25 cellular contexts compared by ENCODE assay signal in genomic region chr2:152016175-152017120, GRCh38.
DNase-seq lines count a peak whose midpoint lies in the region; ATAC-seq, FAIRE-seq and TF ChIP-seq lines count a peak whose summit lies in the region.
"Had no signal": no experiment of that assay in that cellular context is flagged by ENCODE, and none has a peak within 500 bp of the region (broad histone marks: within the 10 kb centered on the region; RNA-seq: fewer than 3 reads in every experiment).

No MANE protein-coding gene starts in this region.

- H3K4me1 ChIP-seq in HepG2 (ENCODE audit: insufficient read depth, low read length) = peaks cover 23% of the 10 kb centered on the region
- no peaks in the 10 kb centered on the region for H3K4me1 ChIP-seq in right lobe of liver
- H3K4me1 ChIP-seq in K562 (replicated peaks in 1 of 2; ENCODE audit: control insufficient read depth in 2 of 2, insufficient read depth in 2 of 2, low read length in 2 of 2) = no peaks in the 10 kb centered on the region
- H3K4me1 ChIP-seq: A549; BLaER1 treated with 17β-estradiol and CSF1 and Interleukin-3, amounts not matched to agents 10 nM and 100 nM had no signal

- H4K20me1 ChIP-seq in HepG2 (ENCODE audit: insufficient read depth, low read length) = no peaks in the 10 kb centered on the region
- H4K20me1 ChIP-seq in K562 (replicated peaks; ENCODE audit: control insufficient read depth, insufficient read depth, low read length) = no peaks in the 10 kb centered on the region
- no peaks in the 10 kb centered on the region for H4K20me1 ChIP-seq in neural cell (ENCODE audit: insufficient read depth)
- H4K20me1 ChIP-seq: BLaER1 treated with 17β-estradiol and CSF1 and Interleukin-3, amounts not matched to agents 10 nM and 100 nM had no signal

- FAIRE-seq in HepG2 (lab: Jason Lieb, UNC) (no peak), K562 (lab: Jason Lieb, UNC) (no peak)
- FAIRE-seq: A549, GM12878, GM18507 had no signal

- POLR2A ChIA-PET in HepG2 (lab: Yijun Ruan, JAX) (no interaction called here), K562 (lab: Yijun Ruan, JAX) (no interaction called here)

- DNase-seq in HepG2 (ENCODE audit: low spot score) = peak; percentile 75
- no peak for DNase-seq in right lobe of liver
- DNase-seq in NCI-H2227 (lab: John Stamatoyannopoulos, UW; ENCODE audit: unreplicated experiment) = peak; percentile 32
- no peak for DNase-seq in K562 (ENCODE audit: extremely low read depth in 1 of 4, low spot score in 3 of 4)
- DNase-seq in NCI-H2196 (lab: John Stamatoyannopoulos, UW; ENCODE audit: unreplicated experiment) = no peak
- DNase-seq: AML-193; CD4-positive, alpha-beta T cell; CD8-positive, alpha-beta T cell; COR-L47; DMS 273 treated with DMSO at 0.1 percent for 48 hours; DMS153; DMS53; DMS79; DND-41; EL; GDM1 had no signal

- H3K4me3 ChIP-seq in HepG2 (replicated peaks in 1 of 3; ENCODE audit: insufficient read depth in 1 of 3, low read depth in 2 of 3, low read length in 3 of 3) (no peak overlapping the region), right lobe of liver (no peak overlapping the region), K562 (no peak overlapping the region), neural cell (ENCODE audit: low read length) (peak overlapping the region; percentile 56)
- H3K4me3 ChIP-seq: A549; BLaER1 treated with 17β-estradiol and CSF1 and Interleukin-3, amounts not matched to agents 10 nM and 100 nM; GM12878 had no signal

- H3F3A ChIP-seq in neural cell (ENCODE audit: insufficient read depth, low read length, poor library complexity, severe bottlenecking) = no peaks in the 10 kb centered on the region

- CTCF ChIA-PET in HepG2 (lab: Yijun Ruan, JAX; ENCODE audit: low intra/inter-chr PET ratio, low total read pairs) (no interaction called here), K562 (lab: Yijun Ruan, JAX; ENCODE audit: low intra/inter-chr PET ratio) (no interaction called here)

- H3K9ac ChIP-seq in HepG2 (ENCODE audit: insufficient read depth, low read depth, low read length) (no peak overlapping the region), K562 (ENCODE audit: insufficient read depth in 1 of 2, low read depth in 2 of 2, low read length in 2 of 2) (no peak overlapping the region), neural cell (ENCODE audit: low read length) (peak overlapping the region; percentile 56)
- H3K9ac ChIP-seq: BLaER1 treated with 17β-estradiol and CSF1 and Interleukin-3, amounts not matched to agents 10 nM and 100 nM had no signal

- TF ChIP-seq RAD21 in HepG2 (CRISPR knock-in tag; IDR thresholded peaks at IDR 0.05) (no peak), K562 (CRISPR knock-in tag; conservative IDR thresholded peaks at IDR 0.05 in 1 of 2, IDR thresholded peaks at IDR 0.05 in 1 of 2) (no peak), neural cell (conservative IDR thresholded peaks at IDR 0.05) (no peak)

- H3K36me3 ChIP-seq in HepG2 (replicated peaks in 1 of 2; ENCODE audit: control insufficient read depth in 1 of 2, insufficient read depth in 2 of 2, low read length in 2 of 2) (no peaks in the 10 kb centered on the region), right lobe of liver (no peaks in the 10 kb centered on the region), K562 (ENCODE audit: control insufficient read depth, insufficient read depth, low read length) (no peaks in the 10 kb centered on the region), neural cell (ENCODE audit: insufficient read depth, low read length) (no peaks in the 10 kb centered on the region)
- H3K36me3 ChIP-seq: BLaER1 treated with 17β-estradiol and CSF1 and Interleukin-3, amounts not matched to agents 10 nM and 100 nM had no signal

- intact Hi-C loops in HepG2 (cut with micrococcal nuclease; ENCODE audit: unreplicated experiment) = loop anchor here (5.0 kb wide), 1 partner anchor 384 kb away; no protein-coding TSS in a partner anchor
- intact Hi-C loops in right lobe of liver (cut with DNase I) = no loop called here
- intact Hi-C loops in K562 (cut with micrococcal nuclease) = no loop called here

- TF ChIP-seq POLR2A in HepG2 (IDR thresholded peaks at IDR 0.05; ENCODE audit: insufficient read depth in 1 of 2, low read depth in 2 of 2, low read length in 2 of 2) (no peak), right lobe of liver (IDR thresholded peaks at IDR 0.05) (no peak), K562 (conservative IDR thresholded peaks at IDR 0.05) (no peak)

- under 1% methylated on average over 7 of the region's 7 CpGs for WGBS in HepG2 (ENCODE audit: low lambda C conversion rate)
- 26% methylated on average over 7 of the region's 7 CpGs for WGBS in right lobe of liver (ENCODE audit: insufficient coverage, low coverage, low lambda C conversion rate, missing lambda C conversion rate)
- 1% methylated on average over 7 of the region's 7 CpGs for WGBS in K562 (ENCODE audit: insufficient coverage, low coverage, missing lambda C conversion rate)

- H3K9me3 ChIP-seq in HepG2 (ENCODE audit: low read length) (no peaks in the 10 kb centered on the region), right lobe of liver (no peaks in the 10 kb centered on the region), K562 (replicated peaks; ENCODE audit: control insufficient read depth, insufficient read depth, low read depth, low read length) (no peaks in the 10 kb centered on the region), neural cell (ENCODE audit: low read length) (no peaks in the 10 kb centered on the region)
- H3K9me3 ChIP-seq: A549; BLaER1 treated with 17β-estradiol and CSF1 and Interleukin-3, amounts not matched to agents 10 nM and 100 nM had no signal

- TF ChIP-seq EP300 in HepG2 (IDR thresholded peaks at IDR 0.05; ENCODE audit: low read depth in 2 of 2, low read length in 2 of 2) (peak; percentile 73 to 75; a peak in 3 of 4 replicates), HepG2 (CRISPR knock-in tag; IDR thresholded peaks at IDR 0.05; ENCODE audit: borderline replicate concordance) (0 out of 2 replicates have a peak, but pooled peaks have one; percentile 13), K562 (IDR thresholded peaks at IDR 0.05; ENCODE audit: low read length) (no peak), neural cell (conservative IDR thresholded peaks at IDR 0.05; ENCODE audit: poor library complexity, severe bottlenecking) (peak; percentile 63)

- no peak overlapping the region for H2AFZ ChIP-seq in HepG2 (ENCODE audit: low read length)
- no peak overlapping the region for H2AFZ ChIP-seq in K562 (ENCODE audit: low read depth, low read length)
- peak overlapping the region; percentile 4 for H2AFZ ChIP-seq in neural cell (ENCODE audit: low read depth, low read length)

- no peaks in the 10 kb centered on the region for H3K27me3 ChIP-seq in HepG2 (ENCODE audit: control insufficient read depth in 1 of 2, insufficient read depth in 2 of 2, low read length in 2 of 2)
- H3K27me3 ChIP-seq in right lobe of liver = no peaks in the 10 kb centered on the region
- peaks cover 13 to 18% of the 10 kb centered on the region in 2 experiments for H3K27me3 ChIP-seq in K562 (ENCODE audit: control insufficient read depth in 2 of 2, insufficient read depth in 2 of 2, low read length in 2 of 2)
- H3K27me3 ChIP-seq in neural cell (ENCODE audit: insufficient read depth, low read depth, low read length) = no peaks in the 10 kb centered on the region
- H3K27me3 ChIP-seq: BLaER1 treated with 17β-estradiol and CSF1 and Interleukin-3, amounts not matched to agents 10 nM and 100 nM had no signal

- BruUV-seq in HepG2 (replicated peaks; lab: Mats Ljungman, UMichigan) (no TSS peak), K562 (replicated peaks; lab: Mats Ljungman, UMichigan) (no TSS peak)

- no peaks in the 10 kb centered on the region for H3K9me1 ChIP-seq in K562 (ENCODE audit: control insufficient read depth, insufficient read depth, low read length)

- no peak for TF ChIP-seq CTCF in HepG2 (CRISPR knock-in tag; IDR thresholded peaks at IDR 0.05)
- no peak for TF ChIP-seq CTCF in right lobe of liver (IDR thresholded peaks at IDR 0.05)
- no peak for TF ChIP-seq CTCF in K562 (IDR thresholded peaks at IDR 0.05 in 2 of 3, conservative IDR thresholded peaks at IDR 0.05 in 1 of 3; ENCODE audit: insufficient read depth in 2 of 3, low read depth in 1 of 3, low read length in 3 of 3)
- TF ChIP-seq CTCF in neural cell (IDR thresholded peaks at IDR 0.05; ENCODE audit: poor library complexity, severe bottlenecking) = no peak

- in situ Hi-C loops in HepG2 (cut with HindIII; ENCODE audit: extremely low pct_ligation_motif_present, low pct_unique_long_range_greater_than_20kb) (loop anchor here (25.0 kb wide), 1 partner anchor 379 kb away; no protein-coding TSS in a partner anchor), K562 (cut with MboI) (loop anchor here (25.0 kb wide), 1 partner anchor 404 kb away; no protein-coding TSS in a partner anchor)

- ATAC-seq in HepG2 (peak; percentile 73), right lobe of liver (no peak), K562 (no peak), HG02840 (IDR thresholded peaks at IDR 0.05; ENCODE audit: low FRiP score, unreplicated experiment) (no peak), HG02642 (IDR thresholded peaks at IDR 0.05; ENCODE audit: poor library complexity, unreplicated experiment) (no peak)
- ATAC-seq: CD8-positive, alpha-beta T cell; GM12878 had no signal

- H3K4me2 ChIP-seq in HepG2 (ENCODE audit: low read depth, low read length) = peak overlapping the region; percentile 48
- no peak overlapping the region for H3K4me2 ChIP-seq in K562 (ENCODE audit: insufficient read depth, low read length)
- peak overlapping the region; percentile 72 for H3K4me2 ChIP-seq in neural cell (ENCODE audit: low read length)
- H3K4me2 ChIP-seq: A549; BLaER1 treated with 17β-estradiol and CSF1 and Interleukin-3, amounts not matched to agents 10 nM and 100 nM had no signal

- H3K27ac ChIP-seq in HepG2 (ENCODE audit: extremely low read length, insufficient read depth, low read length) (no peak overlapping the region), right lobe of liver (no peak overlapping the region), K562 (ENCODE audit: extremely low read depth, low read depth, low read length) (no peak overlapping the region), neural cell (ENCODE audit: low read length) (peak overlapping the region; percentile 89)
- H3K27ac ChIP-seq: 22Rv1; A549; BLaER1 treated with 17β-estradiol and CSF1 and Interleukin-3, amounts not matched to agents 10 nM and 100 nM; C4-2B had no signal

- H3K79me2 ChIP-seq in HepG2 (ENCODE audit: insufficient read depth, low read length) = no peaks in the 10 kb centered on the region
- no peaks in the 10 kb centered on the region for H3K79me2 ChIP-seq in K562 (ENCODE audit: control insufficient read depth, insufficient read depth, low read length)
- no peaks in the 10 kb centered on the region for H3K79me2 ChIP-seq in neural cell (replicated peaks; ENCODE audit: insufficient read depth, low read length)

- no peaks in the 10 kb centered on the region for H3K9me2 ChIP-seq in neural cell (ENCODE audit: insufficient read depth, low read length)

TF ChIP-seq in HepG2, 621 proteins besides CTCF, POLR2A, EP300 and RAD21 (continues in another document):
- TF ChIP-seq TOE1 (CRISPR knock-in tag; IDR thresholded peaks at IDR 0.05) (no peak), DNMT1 (CRISPR knock-in tag; IDR thresholded peaks at IDR 0.05) (no peak)

TF ChIP-seq in K562, 482 proteins besides CTCF, POLR2A, EP300 and RAD21 (continues in another document):
- no peak for TF ChIP-seq PTRF (tag; IDR thresholded peaks at IDR 0.05)

TF ChIP-seq in neural cell, 6 proteins besides CTCF, POLR2A, EP300 and RAD21 (continues in another document):
- no peak for TF ChIP-seq SMC3 (conservative IDR thresholded peaks at IDR 0.05; ENCODE audit: poor library complexity)

Comparison
In these comparisons a context has a peak if more than half of its experiments do, and no peak if none do; other contexts are left out.
1. DNase-seq: peak in HepG2 (single experiment) and NCI-H2227 (single experiment); none in right lobe of liver (0 of 3), K562 (0 of 4) and NCI-H2196 (single experiment).
2. Of the 241 proteins assayed by ChIP-seq in both HepG2 and K562: peak only in HepG2: ARID3A, BCL6, CEBPB, CHD4, EHMT2, EP300 and 16 more; only in K562: CEBPG; in both: BHLHE40, MEIS2 and RFX1; in neither: 211; mixed calls (peak in some experiments, not most) for 4.